In genomic region chr5:68445257-68446069, GRCh38 we compare ENCODE assay signal across 17 cellular contexts.
DNase-seq lines count a peak whose midpoint lies in the region; ATAC-seq, FAIRE-seq and TF ChIP-seq lines count a peak whose summit lies in the region.
"Had no signal": no experiment of that assay in that cellular context is flagged by ENCODE, and none has a peak within 500 bp of the region (broad histone marks: within the 10 kb centered on the region; RNA-seq: fewer than 3 reads in every experiment).

No MANE protein-coding gene starts in this region.

- H4K20me1 ChIP-seq in HepG2 (ENCODE audit: insufficient read depth, low read length): no peaks in the 10 kb centered on the region
- H4K20me1 ChIP-seq in H1 (replicated peaks in 1 of 2; ENCODE audit: control insufficient read depth in 1 of 2, insufficient read depth in 2 of 2, low read length in 2 of 2): no peaks in the 10 kb centered on the region

- POLR2A ChIA-PET in HepG2 (lab: Yijun Ruan, JAX): no interaction called here
- POLR2A ChIA-PET in H1 (lab: Charles Lee; ENCODE audit: partially characterized antibody): no interaction called here

- H2AFZ ChIP-seq in HepG2 (ENCODE audit: low read length) (no peak overlapping the region), H1 (ENCODE audit: low read length) (0 out of 2 replicates have a peak overlapping the region, but pooled peaks have one; percentile 74), parathyroid adenoma (peak overlapping the region; percentile 49)

- no peak for TF ChIP-seq RAD21 in liver (IDR thresholded peaks at IDR 0.05)
- no peak for TF ChIP-seq RAD21 in HepG2 (CRISPR knock-in tag; IDR thresholded peaks at IDR 0.05)
- no peak for TF ChIP-seq RAD21 in H1 (IDR thresholded peaks at IDR 0.05 in 1 of 2, conservative IDR thresholded peaks at IDR 0.05 in 1 of 2; ENCODE audit: low read depth in 2 of 2, low read length in 2 of 2)

- H2BK12ac ChIP-seq in H1 (ENCODE audit: low read depth, low read length): no peak overlapping the region

- TF ChIP-seq EP300 in HepG2 (IDR thresholded peaks at IDR 0.05; ENCODE audit: low read depth in 2 of 2, low read length in 2 of 2): no peak
- TF ChIP-seq EP300 in HepG2 (CRISPR knock-in tag; IDR thresholded peaks at IDR 0.05; ENCODE audit: borderline replicate concordance): no peak
- TF ChIP-seq EP300 in H1 (IDR thresholded peaks at IDR 0.05; ENCODE audit: borderline replicate concordance in 1 of 2, low read depth in 2 of 2, low read length in 2 of 2): no peak

- no peak overlapping the region for H2BK5ac ChIP-seq in H1 (ENCODE audit: low read depth, low read length)

- FAIRE-seq in HepG2 (lab: Jason Lieb, UNC) (no peak), H1 (lab: Jason Lieb, UNC) (no peak)

- H3K36me3 ChIP-seq in liver (ENCODE audit: control insufficient read depth in 4 of 4, insufficient read depth in 3 of 4, low read depth in 1 of 4, low read length in 3 of 4) (peaks cover 0 to 3% (median 0%) of the 10 kb centered on the region in 4 donors), HepG2 (replicated peaks in 1 of 2; ENCODE audit: control insufficient read depth in 1 of 2, insufficient read depth in 2 of 2, low read length in 2 of 2) (no peaks in the 10 kb centered on the region), H1 (ENCODE audit: control insufficient read depth in 2 of 4, insufficient read depth in 4 of 4, low read length in 3 of 4) (no peaks in the 10 kb centered on the region), parathyroid adenoma (ENCODE audit: control insufficient read depth, insufficient read depth, low read length) (no peaks in the 10 kb centered on the region)

- no peak overlapping the region for H3K23ac ChIP-seq in H1 (ENCODE audit: insufficient read length)

- no peaks in the 10 kb centered on the region for H3K4me1 ChIP-seq in liver (ENCODE audit: control insufficient read depth in 4 of 4, insufficient read depth in 4 of 4, low read length in 3 of 4)
- H3K4me1 ChIP-seq in HepG2 (ENCODE audit: insufficient read depth, low read length): no peaks in the 10 kb centered on the region
- H3K4me1 ChIP-seq in H1 (replicated peaks in 1 of 4; ENCODE audit: control insufficient read depth in 3 of 4, insufficient read depth in 4 of 4, low read length in 3 of 4): peaks cover 0 to 3% (median 0%) of the 10 kb centered on the region in 4 experiments; a peak in 1 of 7 replicates
- H3K4me1 ChIP-seq in parathyroid adenoma: peaks cover 17% of the 10 kb centered on the region

- H4K8ac ChIP-seq in H1 (ENCODE audit: extremely low read depth, insufficient read depth, low read length): no peak overlapping the region

- H3K27me3 ChIP-seq in liver (ENCODE audit: control insufficient read depth in 4 of 4, insufficient read depth in 4 of 4, low read length in 3 of 4): no peaks in the 10 kb centered on the region
- no peaks in the 10 kb centered on the region for H3K27me3 ChIP-seq in HepG2 (ENCODE audit: control insufficient read depth in 1 of 2, insufficient read depth in 2 of 2, low read length in 2 of 2)
- H3K27me3 ChIP-seq in H1 (replicated peaks in 1 of 4; ENCODE audit: control insufficient read depth in 3 of 4, extremely low read depth in 1 of 4, insufficient read depth in 3 of 4, low read length in 3 of 4): no peaks in the 10 kb centered on the region
- no peaks in the 10 kb centered on the region for H3K27me3 ChIP-seq in parathyroid adenoma (ENCODE audit: control insufficient read depth, insufficient read depth, low read length)

- DNase-seq in HepG2 (ENCODE audit: low spot score) (no peak), H1 (ENCODE audit: low read depth in 1 of 2, low spot score in 2 of 2) (no peak), medulla oblongata (ENCODE audit: extremely low spot score) (no peak)
- DNase-seq: AML-193; CD4-positive, CD25-positive, alpha-beta regulatory T cell; GF-D8; H7; Karpas-422; NCI-H1105 treated with DMSO at 0.1 percent for 48 hours; NCI-H187; NCI-H2171 treated with DMSO at 0.1 percent for 48 hours; NCI-H774; SHP77 had no signal

- 83% methylated on average over 6 of the region's 6 CpGs for WGBS in liver
- 12% methylated on average over 6 of the region's 6 CpGs for WGBS in HepG2 (ENCODE audit: low lambda C conversion rate)
- 73% methylated on average over 6 of the region's 6 CpGs; no CpG with 5 or more reads in 1 of the 2 experiments for WGBS in H1 (ENCODE audit: extremely low coverage in 1 of 2, insufficient coverage in 1 of 2, insufficient read length in 1 of 2, insufficient replicate concordance in 2 of 2, low coverage in 1 of 2, low lambda C conversion rate in 2 of 2, missing lambda C conversion rate in 1 of 2), 2 experiments

- CTCF ChIA-PET in HepG2 (lab: Yijun Ruan, JAX; ENCODE audit: low intra/inter-chr PET ratio, low total read pairs): no interaction called here
- CTCF ChIA-PET in H1 (lab: Charles Lee; ENCODE audit: partially characterized antibody): interaction anchor here (0.6 to 1.3 kb wide), 2 partner anchors 16 to 371 kb away, joined by 3 to 4 read pairs; no protein-coding TSS in a partner anchor

- no peak overlapping the region for H2AK5ac ChIP-seq in H1 (ENCODE audit: low read depth, low read length)

- in situ Hi-C loops in HepG2 (cut with HindIII; ENCODE audit: extremely low pct_ligation_motif_present, low pct_unique_long_range_greater_than_20kb): no loop called here

- no peak overlapping the region for H2BK120ac ChIP-seq in H1 (replicated peaks; ENCODE audit: low read depth, low read length)

- intact Hi-C loops in HepG2 (cut with micrococcal nuclease; ENCODE audit: unreplicated experiment): no loop called here

- TF ChIP-seq CTCF in liver (IDR thresholded peaks at IDR 0.05; ENCODE audit: low read depth, low read length, missing input control) (no peak), HepG2 (CRISPR knock-in tag; IDR thresholded peaks at IDR 0.05) (no peak), H1 (IDR thresholded peaks at IDR 0.05; ENCODE audit: control extremely low read depth in 1 of 3, insufficient read depth in 1 of 3, low read depth in 1 of 3, low read length in 3 of 3) (no peak), parathyroid adenoma (IDR thresholded peaks at IDR 0.05) (no peak)

- no peak overlapping the region for H2BK15ac ChIP-seq in H1 (ENCODE audit: low read length)

- no peak overlapping the region for H3K18ac ChIP-seq in H1 (ENCODE audit: extremely low read depth, low read length)

- H3K9me3 ChIP-seq in liver (ENCODE audit: control insufficient read depth in 4 of 4, low read length in 3 of 4): no peaks in the 10 kb centered on the region
- no peaks in the 10 kb centered on the region for H3K9me3 ChIP-seq in HepG2 (ENCODE audit: low read length)
- no peaks in the 10 kb centered on the region for H3K9me3 ChIP-seq in H1 (ENCODE audit: insufficient read depth in 2 of 2, low read depth in 1 of 2, low read length in 1 of 2)
- H3K9me3 ChIP-seq in parathyroid adenoma (ENCODE audit: control insufficient read depth, low read length): no peaks in the 10 kb centered on the region

- H3K4me3 ChIP-seq in liver (ENCODE audit: low read depth in 1 of 3, low read length in 3 of 3) (no peak overlapping the region), HepG2 (replicated peaks in 1 of 3; ENCODE audit: insufficient read depth in 1 of 3, low read depth in 2 of 3, low read length in 3 of 3) (no peak overlapping the region), H1 (ENCODE audit: extremely low read depth in 1 of 4, insufficient read depth in 2 of 4, low read depth in 3 of 4, low read length in 4 of 4) (no peak overlapping the region), parathyroid adenoma (ENCODE audit: low read depth, low read length) (no peak overlapping the region)

- no peak overlapping the region for H3K14ac ChIP-seq in H1 (ENCODE audit: insufficient read length)

- no peaks in the 10 kb centered on the region for H3K79me1 ChIP-seq in H1 (ENCODE audit: low read depth, low read length)

- H3K79me2 ChIP-seq in HepG2 (ENCODE audit: insufficient read depth, low read length) (no peaks in the 10 kb centered on the region), H1 (ENCODE audit: control insufficient read depth in 1 of 2, insufficient read depth in 2 of 2, low read length in 2 of 2) (no peaks in the 10 kb centered on the region), parathyroid adenoma (no peaks in the 10 kb centered on the region)

- no TSS peak for BruUV-seq in HepG2 (replicated peaks; lab: Mats Ljungman, UMichigan)

- no peak overlapping the region for H3K9ac ChIP-seq in liver (ENCODE audit: low read depth in 1 of 2, low read length in 2 of 2)
- H3K9ac ChIP-seq in HepG2 (ENCODE audit: insufficient read depth, low read depth, low read length): no peak overlapping the region
- no peak overlapping the region for H3K9ac ChIP-seq in H1 (replicated peaks in 1 of 4; ENCODE audit: extremely low read depth in 1 of 4, low read depth in 3 of 4, low read length in 3 of 4)
- H3K9ac ChIP-seq in parathyroid adenoma: no peak overlapping the region

- H3K4me2 ChIP-seq in HepG2 (ENCODE audit: low read depth, low read length): no peak overlapping the region
- H3K4me2 ChIP-seq in H1 (ENCODE audit: insufficient read depth in 1 of 2, low read depth in 2 of 2, low read length in 2 of 2): no peak overlapping the region
- H3K4me2 ChIP-seq in parathyroid adenoma (ENCODE audit: low read length): no peak overlapping the region

- no peak overlapping the region for H4K91ac ChIP-seq in H1 (replicated peaks; ENCODE audit: insufficient read length, low read length)

- H2BK20ac ChIP-seq in H1 (ENCODE audit: low read length): no peak overlapping the region

- TF ChIP-seq POLR2A in HepG2 (IDR thresholded peaks at IDR 0.05; ENCODE audit: insufficient read depth in 1 of 2, low read depth in 2 of 2, low read length in 2 of 2) (no peak), H1 (IDR thresholded peaks at IDR 0.05; ENCODE audit: control extremely low read depth in 1 of 2, low read depth in 2 of 2, low read length in 2 of 2) (no peak)

- no peak overlapping the region for H3K56ac ChIP-seq in H1 (replicated peaks; ENCODE audit: insufficient read length, low read depth, low read length)

- no peak for ATAC-seq in HepG2
- no peak for ATAC-seq in GM19035 (IDR thresholded peaks at IDR 0.05; ENCODE audit: unreplicated experiment)
- no peak for ATAC-seq in HG03135 (IDR thresholded peaks at IDR 0.05; ENCODE audit: unreplicated experiment)

- H3K27ac ChIP-seq in liver (ENCODE audit: low read depth in 1 of 2, low read length in 2 of 2): no peak overlapping the region
- no peak overlapping the region for H3K27ac ChIP-seq in HepG2 (ENCODE audit: extremely low read length, insufficient read depth, low read length)
- H3K27ac ChIP-seq in H1 (ENCODE audit: low read depth, low read length): no peak overlapping the region
- H3K27ac ChIP-seq in parathyroid adenoma: no peak overlapping the region

- H4K5ac ChIP-seq in H1 (ENCODE audit: insufficient read length, low read depth, low read length): no peak overlapping the region

- no peak overlapping the region for H3K4ac ChIP-seq in H1 (replicated peaks; ENCODE audit: insufficient read length, low read depth, low read length)

- H3K23me2 ChIP-seq in H1 (ENCODE audit: low read depth, low read length): no peaks in the 10 kb centered on the region

TF ChIP-seq in liver, 16 proteins besides CTCF, POLR2A, EP300 and RAD21:
- TF ChIP-seq FOXA1 (IDR thresholded peaks at IDR 0.05) (no peak), NR2F2 (IDR thresholded peaks at IDR 0.05) (peak; percentile 35)

TF ChIP-seq in H1, 55 proteins besides CTCF, POLR2A, EP300 and RAD21:
- no peak for TF ChIP-seq SP2 (IDR thresholded peaks at IDR 0.05; ENCODE audit: low read length)
TF ChIP-seq in H1: peak in this region for 0.
